ENCODE assay signal across 1 cellular context in genomic region chr11:108620958-108621772, GRCh38.
TF ChIP-seq lines count a peak whose summit lies in the region.

No MANE protein-coding gene starts in this region.

TF ChIP-seq in GM23338, 12 proteins besides CTCF, POLR2A, EP300 and RAD21 (continued from another document):
- TF ChIP-seq, protein P1, sequence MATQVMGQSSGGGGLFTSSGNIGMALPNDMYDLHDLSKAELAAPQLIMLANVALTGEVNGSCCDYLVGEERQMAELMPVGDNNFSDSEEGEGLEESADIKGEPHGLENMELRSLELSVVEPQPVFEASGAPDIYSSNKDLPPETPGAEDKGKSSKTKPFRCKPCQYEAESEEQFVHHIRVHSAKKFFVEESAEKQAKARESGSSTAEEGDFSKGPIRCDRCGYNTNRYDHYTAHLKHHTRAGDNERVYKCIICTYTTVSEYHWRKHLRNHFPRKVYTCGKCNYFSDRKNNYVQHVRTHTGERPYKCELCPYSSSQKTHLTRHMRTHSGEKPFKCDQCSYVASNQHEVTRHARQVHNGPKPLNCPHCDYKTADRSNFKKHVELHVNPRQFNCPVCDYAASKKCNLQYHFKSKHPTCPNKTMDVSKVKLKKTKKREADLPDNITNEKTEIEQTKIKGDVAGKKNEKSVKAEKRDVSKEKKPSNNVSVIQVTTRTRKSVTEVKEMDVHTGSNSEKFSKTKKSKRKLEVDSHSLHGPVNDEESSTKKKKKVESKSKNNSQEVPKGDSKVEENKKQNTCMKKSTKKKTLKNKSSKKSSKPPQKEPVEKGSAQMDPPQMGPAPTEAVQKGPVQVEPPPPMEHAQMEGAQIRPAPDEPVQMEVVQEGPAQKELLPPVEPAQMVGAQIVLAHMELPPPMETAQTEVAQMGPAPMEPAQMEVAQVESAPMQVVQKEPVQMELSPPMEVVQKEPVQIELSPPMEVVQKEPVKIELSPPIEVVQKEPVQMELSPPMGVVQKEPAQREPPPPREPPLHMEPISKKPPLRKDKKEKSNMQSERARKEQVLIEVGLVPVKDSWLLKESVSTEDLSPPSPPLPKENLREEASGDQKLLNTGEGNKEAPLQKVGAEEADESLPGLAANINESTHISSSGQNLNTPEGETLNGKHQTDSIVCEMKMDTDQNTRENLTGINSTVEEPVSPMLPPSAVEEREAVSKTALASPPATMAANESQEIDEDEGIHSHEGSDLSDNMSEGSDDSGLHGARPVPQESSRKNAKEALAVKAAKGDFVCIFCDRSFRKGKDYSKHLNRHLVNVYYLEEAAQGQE (IDR thresholded peaks at IDR 0.05; ENCODE audit: unreplicated experiment) = no peak
- no peak for TF ChIP-seq EZH2 (IDR thresholded peaks at IDR 0.05; ENCODE audit: low read depth, unreplicated experiment)
